In genomic region chr5:43514816-43515677, GRCh38 we compare ENCODE assay signal across 8 cellular contexts. TPM values are rescaled to one million over a fixed set of nuclear protein-coding genes. Genes with fewer than 3 reads are reported as not detected.
DNase-seq lines count a peak whose midpoint lies in the region; TF ChIP-seq lines count a peak whose summit lies in the region.

Gene C5orf34 (minus strand): TSS chr5:43515148. CDS start chr5:43509339, 5,809 bp downstream.

- peak within 1 kb of the TSS; percentile 95 for H3K27ac ChIP-seq in SJSA1

- no peak for TF ChIP-seq CTCF in HFF-Myc (IDR thresholded peaks at IDR 0.05; ENCODE audit: low read depth, low read length, missing control alignments)

- CTCF ChIA-PET in activated naive CD4-positive, alpha-beta T cell treated with anti-CD3 and anti-CD28 coated beads for 36 hours (lab: Charles Lee): interaction anchor here (0.7 to 1.3 kb wide), 3 partner anchors 15 to 119 kb away, joined by 4 to 5 read pairs (median 4); partner anchors contain the start of gene TMEM267

- H3K36me3 Mint-ChIP-seq in activated naive CD4-positive, alpha-beta T cell treated with anti-CD3 and anti-CD28 coated beads for 36 hours (ENCODE audit: low read depth): peaks cover 18% of the 10 kb centered on the region

- DNase-seq in GM04503 (ENCODE audit: low read depth) (peak; percentile 67), HFF-Myc (ENCODE audit: extremely low read depth, low read depth) (peak; percentile 84), MV-4-11 (lab: John Stamatoyannopoulos, UW) (peak; percentile 97), SJSA1 (ENCODE audit: low read depth in 1 of 2, low spot score in 2 of 2) (peak; percentile 99), germinal center (ENCODE audit: low spot score) (peak; percentile 96), non-pigmented ciliary epithelial cell (ENCODE audit: low read depth) (peak; percentile 81), superior temporal gyrus (ENCODE audit: extremely low spot score) (peak; percentile 97)
- peak; percentile 98 for DNase-seq in activated naive CD4-positive, alpha-beta T cell treated with anti-CD3 and anti-CD28 coated beads for 36 hours

- no peaks in the 10 kb centered on the region for H3K36me3 ChIP-seq in SJSA1

- no peaks in the 10 kb centered on the region for H3K27me3 ChIP-seq in SJSA1 (replicated peaks)

- intact Hi-C loops in activated naive CD4-positive, alpha-beta T cell treated with anti-CD3 and anti-CD28 coated beads for 36 hours (cut with micrococcal nuclease): loop anchor here (1.0 to 10.0 kb wide), 10 partner anchors 18 to 1590 kb away; partner anchors contain the start of genes FBXO4, HMGCS1 and NNT

- H3K4me3 Mint-ChIP-seq in activated naive CD4-positive, alpha-beta T cell treated with anti-CD3 and anti-CD28 coated beads for 36 hours: peak within 1 kb of the TSS; percentile 94

- H3K27me3 Mint-ChIP-seq in activated naive CD4-positive, alpha-beta T cell treated with anti-CD3 and anti-CD28 coated beads for 36 hours (ENCODE audit: low read depth): no peaks in the 10 kb centered on the region

- no peaks in the 10 kb centered on the region for H3K9me3 Mint-ChIP-seq in activated naive CD4-positive, alpha-beta T cell treated with anti-CD3 and anti-CD28 coated beads for 36 hours

- peaks cover 12% of the 10 kb centered on the region for H3K4me1 ChIP-seq in SJSA1 (replicated peaks)

- H3K4me3 ChIP-seq in HFF-Myc (replicated peaks; ENCODE audit: low read depth, low read length) (peak within 1 kb of the TSS; percentile 80), SJSA1 (peak within 1 kb of the TSS; percentile 52)

- H3K4me1 Mint-ChIP-seq in activated naive CD4-positive, alpha-beta T cell treated with anti-CD3 and anti-CD28 coated beads for 36 hours (ENCODE audit: low read depth): peaks cover 25% of the 10 kb centered on the region

- peak within 1 kb of the TSS; percentile 99 for H3K27ac Mint-ChIP-seq in activated naive CD4-positive, alpha-beta T cell treated with anti-CD3 and anti-CD28 coated beads for 36 hours

- no peaks in the 10 kb centered on the region for H3K9me3 ChIP-seq in SJSA1 (replicated peaks)

RNA-seq across cellular contexts. Expression of gene C5orf34, which starts in this region (rescaled TPM):
- total RNA-seq in SJSA1 (2014; rRNA removed; shearing (Covaris generic)): 16.5 and 27.8 TPM in 2 replicates
- total RNA-seq in activated naive CD4-positive, alpha-beta T cell treated with anti-CD3 and anti-CD28 coated beads for 36 hours: 10 to 100 TPM; 14.7 to 16.3 TPM

Comparison
In these comparisons a context has a peak if more than half of its experiments do, and no peak if none do; other contexts are left out.
1. Peak in every context shown above with its lines: DNase-seq, H3K4me3 ChIP-seq and H3K27ac ChIP-seq.